Comparison of ENCODE assay signal across 2 cellular contexts in genomic region chr1:42477354-42477753, GRCh38. TPM values are rescaled to one million over a fixed set of nuclear protein-coding genes. Genes with fewer than 3 reads are reported as not detected.
"Had no signal": no experiment of that assay in that cellular context is flagged by ENCODE, and none has a peak within 500 bp of the region (broad histone marks: within the 10 kb centered on the region; RNA-seq: fewer than 3 reads in every experiment).

No MANE protein-coding gene starts in this region.

RNA-seq across cellular contexts. Expression of gene ZMYND12, which starts 21.5 kb away (rescaled TPM):
- total RNA-seq: frontal cortex, glomerular endothelial cell had no signal
